Comparison of ENCODE assay signal across 1 cellular context in the genomic region with DNA sequence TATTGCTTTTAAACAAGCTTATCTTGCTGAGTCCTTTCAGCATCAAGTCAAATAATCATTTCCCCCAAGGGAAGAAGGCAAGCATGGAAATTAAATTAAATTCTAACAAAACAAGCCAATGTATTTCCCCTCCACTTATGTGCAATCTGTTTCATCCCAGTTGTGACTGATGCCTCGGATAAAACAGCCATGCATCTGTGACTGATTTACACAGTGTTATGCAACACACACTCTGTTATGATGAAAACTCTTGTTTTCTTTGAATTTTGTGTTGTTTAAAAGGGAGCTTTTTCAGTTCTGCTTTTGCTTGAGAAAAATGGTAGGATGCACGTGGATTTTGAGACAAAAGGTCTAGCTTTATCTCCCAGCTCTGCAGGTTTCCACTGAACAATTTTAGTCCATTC.
TF ChIP-seq lines count a peak whose summit lies in the region.

No MANE protein-coding gene starts in this region.

TF ChIP-seq in SK-N-SH, 30 proteins besides CTCF, POLR2A, EP300 and RAD21 (continued from another document):
- no peak for TF ChIP-seq EZH2phosphoT487 (IDR thresholded peaks at IDR 0.05; ENCODE audit: borderline replicate concordance, low read depth)
- TF ChIP-seq, protein P1, sequence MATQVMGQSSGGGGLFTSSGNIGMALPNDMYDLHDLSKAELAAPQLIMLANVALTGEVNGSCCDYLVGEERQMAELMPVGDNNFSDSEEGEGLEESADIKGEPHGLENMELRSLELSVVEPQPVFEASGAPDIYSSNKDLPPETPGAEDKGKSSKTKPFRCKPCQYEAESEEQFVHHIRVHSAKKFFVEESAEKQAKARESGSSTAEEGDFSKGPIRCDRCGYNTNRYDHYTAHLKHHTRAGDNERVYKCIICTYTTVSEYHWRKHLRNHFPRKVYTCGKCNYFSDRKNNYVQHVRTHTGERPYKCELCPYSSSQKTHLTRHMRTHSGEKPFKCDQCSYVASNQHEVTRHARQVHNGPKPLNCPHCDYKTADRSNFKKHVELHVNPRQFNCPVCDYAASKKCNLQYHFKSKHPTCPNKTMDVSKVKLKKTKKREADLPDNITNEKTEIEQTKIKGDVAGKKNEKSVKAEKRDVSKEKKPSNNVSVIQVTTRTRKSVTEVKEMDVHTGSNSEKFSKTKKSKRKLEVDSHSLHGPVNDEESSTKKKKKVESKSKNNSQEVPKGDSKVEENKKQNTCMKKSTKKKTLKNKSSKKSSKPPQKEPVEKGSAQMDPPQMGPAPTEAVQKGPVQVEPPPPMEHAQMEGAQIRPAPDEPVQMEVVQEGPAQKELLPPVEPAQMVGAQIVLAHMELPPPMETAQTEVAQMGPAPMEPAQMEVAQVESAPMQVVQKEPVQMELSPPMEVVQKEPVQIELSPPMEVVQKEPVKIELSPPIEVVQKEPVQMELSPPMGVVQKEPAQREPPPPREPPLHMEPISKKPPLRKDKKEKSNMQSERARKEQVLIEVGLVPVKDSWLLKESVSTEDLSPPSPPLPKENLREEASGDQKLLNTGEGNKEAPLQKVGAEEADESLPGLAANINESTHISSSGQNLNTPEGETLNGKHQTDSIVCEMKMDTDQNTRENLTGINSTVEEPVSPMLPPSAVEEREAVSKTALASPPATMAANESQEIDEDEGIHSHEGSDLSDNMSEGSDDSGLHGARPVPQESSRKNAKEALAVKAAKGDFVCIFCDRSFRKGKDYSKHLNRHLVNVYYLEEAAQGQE (IDR thresholded peaks at IDR 0.05; ENCODE audit: low read depth, low read length): no peak
- TF ChIP-seq TEAD4 (IDR thresholded peaks at IDR 0.05; ENCODE audit: borderline replicate concordance, insufficient read depth): peak; percentile 73; the same call in 1 of the 2 replicates
- TF ChIP-seq TAF1 (IDR thresholded peaks at IDR 0.05; ENCODE audit: borderline replicate concordance, low read depth, low read length): no peak
- no peak for TF ChIP-seq JUND (IDR thresholded peaks at IDR 0.05)
- TF ChIP-seq RFX5 (IDR thresholded peaks at IDR 0.05; ENCODE audit: low read length): no peak; the same call in 1 of the 2 replicates
- peak; percentile 99 for TF ChIP-seq RCOR1 (IDR thresholded peaks at IDR 0.05; ENCODE audit: low read length)
- TF ChIP-seq, protein P2, sequence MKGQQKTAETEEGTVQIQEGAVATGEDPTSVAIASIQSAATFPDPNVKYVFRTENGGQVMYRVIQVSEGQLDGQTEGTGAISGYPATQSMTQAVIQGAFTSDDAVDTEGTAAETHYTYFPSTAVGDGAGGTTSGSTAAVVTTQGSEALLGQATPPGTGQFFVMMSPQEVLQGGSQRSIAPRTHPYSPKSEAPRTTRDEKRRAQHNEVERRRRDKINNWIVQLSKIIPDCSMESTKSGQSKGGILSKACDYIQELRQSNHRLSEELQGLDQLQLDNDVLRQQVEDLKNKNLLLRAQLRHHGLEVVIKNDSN (IDR thresholded peaks at IDR 0.05; ENCODE audit: borderline replicate concordance, low read depth): no peak
- TF ChIP-seq SIN3A (IDR thresholded peaks at IDR 0.05; ENCODE audit: borderline replicate concordance, low read depth, low read length): no peak
- no peak for TF ChIP-seq YY1 (IDR thresholded peaks at IDR 0.05; ENCODE audit: low read depth)
- TF ChIP-seq FOSL2 (IDR thresholded peaks at IDR 0.05; ENCODE audit: borderline replicate concordance, low read depth): no peak
